16 cellular contexts compared by ENCODE assay signal in the genomic region with DNA sequence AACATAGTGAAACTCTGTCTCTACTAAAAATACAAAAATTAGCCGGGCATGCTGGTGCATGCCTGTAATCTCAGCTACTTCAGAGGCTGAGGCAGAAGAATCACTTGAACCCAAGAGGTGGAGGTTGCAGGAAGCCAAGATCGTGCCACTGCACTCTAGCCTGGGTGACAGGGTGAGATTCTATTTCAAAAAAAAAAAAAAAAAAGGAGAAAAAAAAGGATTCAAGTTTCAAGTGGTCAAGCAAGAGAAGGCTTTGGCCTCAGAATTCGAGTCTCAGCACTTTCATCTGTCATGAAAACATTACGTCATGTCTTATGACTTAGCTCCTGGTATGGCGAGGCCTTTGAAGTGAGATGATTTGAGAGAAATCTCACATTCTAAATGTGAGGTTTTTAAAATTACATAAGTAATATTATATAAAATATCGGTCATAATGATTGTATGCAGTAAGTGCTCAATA. TPM values are rescaled to one million over a fixed set of nuclear protein-coding genes. Genes with fewer than 3 reads are reported as not detected.
A peak's percentile ranks its signal among the peaks of the same experiment; 100 is the strongest.
DNase-seq lines count a peak whose midpoint lies in the region; ATAC-seq and TF ChIP-seq lines count a peak whose summit lies in the region.
"Had no signal": no experiment of that assay in that cellular context is flagged by ENCODE, and none has a peak within 500 bp of the region (broad histone marks: within the 10 kb centered on the region; RNA-seq: fewer than 3 reads in every experiment).

No MANE protein-coding gene starts in this region.

- H3K9ac ChIP-seq in OCI-LY1 (ENCODE audit: low read length), result peak overlapping the region; percentile 42; the same call in 1 of the 2 replicates

- peaks cover under 1% of the 10 kb centered on the region for H3K4me1 Mint-ChIP-seq in activated CD8-positive, alpha-beta memory T cell treated with anti-CD3 and anti-CD28 coated beads, Interleukin-2, amount 10 ng/mL, durations not matched to agents 7 days and 5 days
- H3K4me1 Mint-ChIP-seq: natural killer cell had no signal

- H2AFZ ChIP-seq in OCI-LY1 (ENCODE audit: low read length), result no peak overlapping the region

- no peaks in the 10 kb centered on the region for H3K9me3 Mint-ChIP-seq in activated CD8-positive, alpha-beta memory T cell treated with anti-CD3 and anti-CD28 coated beads, Interleukin-2, amount 10 ng/mL, durations not matched to agents 7 days and 5 days (ENCODE audit: low read depth)
- H3K9me3 Mint-ChIP-seq: activated naive CD4-positive, alpha-beta T cell treated with anti-CD3 and anti-CD28 coated beads, Interleukin-2, amount 50 U/mL, for 72 hours; natural killer cell had no signal

- peak overlapping the region; percentile 58 for H3K4me2 ChIP-seq in OCI-LY1 (ENCODE audit: low read length)

- H3K4me3 ChIP-seq in OCI-LY1 (ENCODE audit: low read depth, low read length, poor library complexity, severe bottlenecking), result no peak overlapping the region
- H3K4me3 ChIP-seq: skin epidermis, uterus had no signal

- CTCF ChIA-PET in activated CD8-positive, alpha-beta memory T cell treated with anti-CD3 and anti-CD28 coated beads, Interleukin-2, amount 10 ng/mL, durations not matched to agents 7 days and 5 days (lab: Charles Lee), result no interaction called here

- H3F3A ChIP-seq in OCI-LY1 (ENCODE audit: insufficient read depth, low read length), result 0 out of 2 replicates have a peak, but pooled peaks cover 6% of the 10 kb centered on the region

- DNase-seq in NCI-H2107 (lab: John Stamatoyannopoulos, UW), result no peak
- no peak for DNase-seq in activated CD8-positive, alpha-beta memory T cell treated with anti-CD3 and anti-CD28 coated beads, Interleukin-2, amount 10 ng/mL, durations not matched to agents 7 days and 5 days
- no peak for DNase-seq in NCI-H1048 (lab: John Stamatoyannopoulos, UW)
- DNase-seq: GF-D8; H9; natural killer cell; NCI-H146; NK-92 treated with Interleukin-12 subunit alpha and Interleukin-12 subunit beta, amount 100 ng/mL, for 24 hours; uterus had no signal

- no peaks in the 10 kb centered on the region for H3K9me2 ChIP-seq in OCI-LY1 (ENCODE audit: low read depth, low read length)

- H3K79me2 ChIP-seq in OCI-LY1 (ENCODE audit: insufficient read depth, low read length), result no peaks in the 10 kb centered on the region

- H3K36me3 Mint-ChIP-seq in activated CD8-positive, alpha-beta memory T cell treated with anti-CD3 and anti-CD28 coated beads, Interleukin-2, amount 10 ng/mL, durations not matched to agents 7 days and 5 days, result no peaks in the 10 kb centered on the region
- H3K36me3 Mint-ChIP-seq: activated naive CD4-positive, alpha-beta T cell treated with anti-CD3 and anti-CD28 coated beads, Interleukin-2, amount 50 U/mL, for 72 hours; natural killer cell had no signal

- no peaks in the 10 kb centered on the region for H3K9me3 ChIP-seq in OCI-LY1 (ENCODE audit: low read length)
- H3K9me3 ChIP-seq: uterus had no signal

- peaks cover 5% of the 10 kb centered on the region for H3K27me3 Mint-ChIP-seq in activated CD8-positive, alpha-beta memory T cell treated with anti-CD3 and anti-CD28 coated beads, Interleukin-2, amount 10 ng/mL, durations not matched to agents 7 days and 5 days

- no peak overlapping the region for H3K4me3 Mint-ChIP-seq in activated CD8-positive, alpha-beta memory T cell treated with anti-CD3 and anti-CD28 coated beads, Interleukin-2, amount 10 ng/mL, durations not matched to agents 7 days and 5 days
- H3K4me3 Mint-ChIP-seq: H9, natural killer cell had no signal

- ATAC-seq in GM18498 (IDR thresholded peaks at IDR 0.05; ENCODE audit: unreplicated experiment) (peak; percentile 50), GM19463 (IDR thresholded peaks at IDR 0.05; ENCODE audit: unreplicated experiment) (peak; percentile 31), HG02885 (IDR thresholded peaks at IDR 0.05; ENCODE audit: poor library complexity, unreplicated experiment) (peak; percentile 46), HG02973 (IDR thresholded peaks at IDR 0.05; ENCODE audit: unreplicated experiment) (no peak)
- no peak for ATAC-seq in activated CD8-positive, alpha-beta memory T cell treated with anti-CD3 and anti-CD28 coated beads, Interleukin-2, amount 10 ng/mL, durations not matched to agents 7 days and 5 days
- ATAC-seq: activated naive CD4-positive, alpha-beta T cell treated with anti-CD3 and anti-CD28 coated beads, Interleukin-2, amount 50 U/mL, for 72 hours had no signal

- H3K27ac ChIP-seq in OCI-LY1 (ENCODE audit: low read depth, low read length, poor library complexity, severe bottlenecking), result peak overlapping the region; percentile 94
- H3K27ac ChIP-seq: uterus had no signal

- peaks cover 39% of the 10 kb centered on the region for H3K4me1 ChIP-seq in OCI-LY1 (ENCODE audit: insufficient read depth, low read length, severe bottlenecking)
- H3K4me1 ChIP-seq: uterus had no signal

- H3K27ac Mint-ChIP-seq in activated CD8-positive, alpha-beta memory T cell treated with anti-CD3 and anti-CD28 coated beads, Interleukin-2, amount 10 ng/mL, durations not matched to agents 7 days and 5 days, result no peak overlapping the region
- H3K27ac Mint-ChIP-seq: activated naive CD4-positive, alpha-beta T cell treated with anti-CD3 and anti-CD28 coated beads, Interleukin-2, amount 50 U/mL, for 72 hours; natural killer cell had no signal

- H4K20me1 ChIP-seq in OCI-LY1 (ENCODE audit: insufficient read depth, low read length), result no peaks in the 10 kb centered on the region

- no peaks in the 10 kb centered on the region for H3K36me3 ChIP-seq in OCI-LY1 (ENCODE audit: insufficient read depth, low read length)
- H3K36me3 ChIP-seq: uterus had no signal

- no peaks in the 10 kb centered on the region for H3K27me3 ChIP-seq in OCI-LY1 (ENCODE audit: insufficient read depth, low read length)
- H3K27me3 ChIP-seq: uterus had no signal

- TF ChIP-seq CTCF in OCI-LY1 (IDR thresholded peaks at IDR 0.05; ENCODE audit: low read length), result no peak

RNA-seq across cellular contexts. Expression of a gene that starts 21.2 kb away (rescaled TPM):
- 10 to 100 TPM; 21.1 to 22.5 TPM for total RNA-seq in activated CD8-positive, alpha-beta memory T cell treated with anti-CD3 and anti-CD28 coated beads, Interleukin-2, amount 10 ng/mL, durations not matched to agents 7 days and 5 days

RNA-seq across cellular contexts. Expression of a gene that starts 21.2 kb away (rescaled TPM):
- 10 to 100 TPM; 31.7 to 34.9 TPM for total RNA-seq in activated CD8-positive, alpha-beta memory T cell treated with anti-CD3 and anti-CD28 coated beads, Interleukin-2, amount 10 ng/mL, durations not matched to agents 7 days and 5 days

Comparison
In these comparisons a context has a peak if more than half of its experiments do, and no peak if none do; other contexts are left out.
1. ATAC-seq: peak in GM18498 (single experiment), GM19463 (single experiment) and HG02885 (single experiment); none in HG02973 (single experiment) and activated CD8-positive, alpha-beta memory T cell treated with anti-CD3 and anti-CD28 coated beads, Interleukin-2, amount 10 ng/mL, durations not matched to agents 7 days and 5 days (single experiment).